In the genomic region with DNA sequence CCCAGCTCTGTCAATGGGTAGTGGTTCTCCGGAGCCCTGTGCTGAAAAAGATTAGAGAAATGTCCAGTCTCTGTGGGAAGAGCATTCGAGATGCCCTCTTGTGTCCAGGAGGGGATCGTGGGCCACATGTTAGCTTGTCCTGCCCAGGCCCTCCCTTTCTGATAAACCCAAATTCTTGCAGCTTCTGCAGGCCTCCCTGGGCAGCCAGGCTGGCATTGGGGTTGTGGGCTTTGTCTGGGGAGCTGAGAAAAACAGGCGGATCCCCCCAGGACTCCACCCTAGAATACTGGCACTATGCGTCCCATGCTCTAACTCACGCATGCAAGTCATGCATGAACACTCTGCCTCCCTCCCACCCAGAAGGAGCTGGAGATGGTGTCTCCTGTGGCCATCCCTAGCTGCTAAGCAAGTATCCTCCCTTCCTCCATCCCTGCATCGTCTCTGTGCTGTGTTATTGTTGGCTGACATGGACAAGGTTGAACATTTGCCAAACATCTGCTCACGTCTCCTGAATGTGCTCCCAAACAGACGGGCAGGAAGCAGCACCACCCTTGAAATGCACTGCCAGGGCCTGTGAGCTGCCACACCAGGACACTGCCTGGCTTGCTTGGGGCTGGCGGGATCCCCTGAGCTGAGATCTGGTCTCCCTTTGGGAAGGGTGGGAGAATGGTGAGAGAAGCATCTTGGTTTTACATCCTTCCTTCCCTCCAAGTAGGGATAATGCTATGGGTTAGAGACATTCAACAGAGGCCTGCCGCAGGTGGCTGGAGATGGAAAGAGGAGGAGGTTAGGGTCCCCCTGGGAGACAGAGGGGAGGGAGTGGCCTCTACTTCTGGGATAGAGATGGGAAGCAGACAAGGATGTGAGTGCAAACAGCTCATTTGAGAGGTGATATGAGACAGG, we compare ENCODE assay signal across 1 cellular context.
TF ChIP-seq lines count a peak whose summit lies in the region.

No MANE protein-coding gene starts in this region.

TF ChIP-seq in HEK293T, 16 proteins besides CTCF, POLR2A, EP300 and RAD21 (continued from another document):
- TF ChIP-seq HDGF (IDR thresholded peaks at IDR 0.05; ENCODE audit: borderline replicate concordance): no peak
- TF ChIP-seq FOXA1 (IDR thresholded peaks at IDR 0.05): no peak
- no peak for TF ChIP-seq NFRKB (IDR thresholded peaks at IDR 0.05)
- TF ChIP-seq PKNOX1 (IDR thresholded peaks at IDR 0.05): no peak
- TF ChIP-seq LEF1 (IDR thresholded peaks at IDR 0.05; ENCODE audit: borderline replicate concordance): no peak
- TF ChIP-seq SP1 (IDR thresholded peaks at IDR 0.05): no peak
- no peak for TF ChIP-seq FOXM1 (IDR thresholded peaks at IDR 0.05; ENCODE audit: borderline replicate concordance)
- TF ChIP-seq ARNT (IDR thresholded peaks at IDR 0.05): no peak
- no peak for TF ChIP-seq ZNF384 (IDR thresholded peaks at IDR 0.05)
- TF ChIP-seq TARDBP (IDR thresholded peaks at IDR 0.05): no peak
- TF ChIP-seq ELF4 (IDR thresholded peaks at IDR 0.05): no peak
- TF ChIP-seq SUZ12 (IDR thresholded peaks at IDR 0.05): no peak
- no peak for TF ChIP-seq BHLHE40 (IDR thresholded peaks at IDR 0.05; ENCODE audit: borderline replicate concordance)
